In the genomic region with DNA sequence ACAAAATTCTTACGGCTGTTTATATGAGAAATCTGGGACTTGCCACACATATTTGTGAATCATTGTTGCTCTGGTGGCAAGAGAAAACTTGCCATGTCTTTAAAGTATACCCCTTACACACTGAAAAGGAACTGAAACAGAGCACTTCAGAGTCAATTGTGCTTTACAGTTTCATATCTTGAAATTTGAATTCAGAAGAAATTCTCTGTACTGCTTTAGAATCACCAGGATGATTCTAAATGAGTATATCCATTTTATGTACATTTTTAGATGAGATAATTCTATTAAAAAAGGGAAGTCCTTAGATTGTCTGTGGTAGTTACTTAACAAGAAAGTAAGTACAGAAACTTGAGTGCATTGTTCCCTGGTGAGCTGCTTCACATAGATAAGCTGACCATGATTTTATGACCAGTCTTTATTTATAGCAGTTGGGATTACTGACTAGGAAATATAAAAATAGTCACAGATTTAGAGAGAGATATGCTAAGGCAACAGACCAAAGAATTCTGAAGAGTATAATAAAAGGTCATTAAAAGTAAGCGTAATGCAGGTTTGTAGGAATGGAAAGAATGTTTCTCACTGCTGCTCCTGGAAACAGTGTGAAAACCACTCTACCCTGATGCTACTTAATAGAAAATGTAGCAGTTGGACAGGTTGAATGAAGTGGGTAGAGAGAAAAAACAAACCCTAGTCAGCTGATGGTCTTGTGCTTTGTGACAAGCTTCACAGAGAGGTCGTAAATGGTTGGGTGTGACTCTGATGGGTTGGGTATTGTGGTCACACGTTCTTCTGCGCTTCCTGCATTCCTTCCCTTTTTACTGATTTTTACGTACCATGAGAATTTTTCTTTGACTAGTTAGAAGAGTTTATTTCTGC, we compare ENCODE assay signal across 8 cellular contexts. TPM values are rescaled to one million over a fixed set of nuclear protein-coding genes. Genes with fewer than 3 reads are reported as not detected.
A peak's percentile ranks its signal among the peaks of the same experiment; 100 is the strongest.
DNase-seq lines count a peak whose midpoint lies in the region; ATAC-seq, FAIRE-seq and TF ChIP-seq lines count a peak whose summit lies in the region.

No MANE protein-coding gene starts in this region.

- H3K4me1 ChIP-seq in BLaER1 treated with 17β-estradiol and CSF1 and Interleukin-3, amounts not matched to agents 10 nM and 100 nM, result peaks cover 33 to 99% (median 35%) of the 10 kb centered on the region in 10 experiments
- H3K4me1 ChIP-seq in endothelial cell of umbilical vein (ENCODE audit: control insufficient read depth, extremely low read depth, insufficient read depth, low read length) (peaks cover 23% of the 10 kb centered on the region), osteoblast (ENCODE audit: insufficient read depth, low read length) (peaks cover 43% of the 10 kb centered on the region), ovary (ENCODE audit: insufficient read depth) (peaks cover 4% of the 10 kb centered on the region)

- dilution Hi-C loops in endothelial cell of umbilical vein (cut with MboI; ENCODE audit: extremely low pct_ligation_motif_present, low sequenced_read_pairs), result no loop called here

- TF ChIP-seq CTCF in endothelial cell of umbilical vein (IDR thresholded peaks at IDR 0.05; ENCODE audit: extremely low read depth in 1 of 2, insufficient read depth in 1 of 2, low read depth in 1 of 2, low read length in 2 of 2) (no peak), osteoblast (IDR thresholded peaks at IDR 0.05; ENCODE audit: extremely low read depth, low read depth, low read length) (no peak), ovary (IDR thresholded peaks at IDR 0.05) (no peak)

- FAIRE-seq in endothelial cell of umbilical vein (lab: Jason Lieb, UNC) (peak; percentile 57), H54 (lab: Jason Lieb, UNC) (no peak)

- no TSS peak for BruUV-seq in endothelial cell of umbilical vein (replicated peaks; lab: Mats Ljungman, UMichigan)

- ATAC-seq in GM18873 (IDR thresholded peaks at IDR 0.05; ENCODE audit: low FRiP score, unreplicated experiment) (peak; percentile 74), HG03060 (IDR thresholded peaks at IDR 0.05; ENCODE audit: low read depth, unreplicated experiment) (peak; percentile 64)

- POLR2A ChIA-PET in endothelial cell of umbilical vein (lab: Charles Lee), result interaction anchor here (1.4 kb wide), 1 partner anchor 35 kb away, joined by 4 read pairs; no protein-coding TSS in a partner anchor

- H3K9me1 ChIP-seq in endothelial cell of umbilical vein (replicated peaks; ENCODE audit: control insufficient read depth, extremely low read depth, insufficient read depth, low read length), result no peaks in the 10 kb centered on the region

- no peaks in the 10 kb centered on the region for H3K27me3 ChIP-seq in BLaER1 treated with 17β-estradiol and CSF1 and Interleukin-3, amounts not matched to agents 10 nM and 100 nM
- no peaks in the 10 kb centered on the region for H3K27me3 ChIP-seq in endothelial cell of umbilical vein (ENCODE audit: control insufficient read depth in 2 of 2, insufficient read depth in 2 of 2, low read length in 2 of 2)
- H3K27me3 ChIP-seq in osteoblast (ENCODE audit: insufficient read depth, low read length), result no peaks in the 10 kb centered on the region
- H3K27me3 ChIP-seq in ovary, result no peaks in the 10 kb centered on the region

- peak overlapping the region in 6 of 11 experiments; percentile 1 to 91 (median 74); a peak in 11 of 22 replicates for H3K9ac ChIP-seq in BLaER1 treated with 17β-estradiol and CSF1 and Interleukin-3, amounts not matched to agents 10 nM and 100 nM
- peak overlapping the region; percentile 80 for H3K9ac ChIP-seq in endothelial cell of umbilical vein (replicated peaks; ENCODE audit: extremely low read depth, insufficient read depth, low read length)

- peak overlapping the region; percentile 5 for H2AFZ ChIP-seq in endothelial cell of umbilical vein (ENCODE audit: low read depth, low read length)
- no peak overlapping the region for H2AFZ ChIP-seq in osteoblast (ENCODE audit: low read length)

- peak overlapping the region in 4 of 10 experiments; percentile 12 to 54 (median 36); a peak in 8 of 20 replicates for H3K4me3 ChIP-seq in BLaER1 treated with 17β-estradiol and CSF1 and Interleukin-3, amounts not matched to agents 10 nM and 100 nM
- H3K4me3 ChIP-seq in endothelial cell of umbilical vein (replicated peaks in 1 of 3; ENCODE audit: insufficient read depth in 1 of 3, low read depth in 1 of 3, low read length in 3 of 3), result peak overlapping the region in 1 of 3 experiments; percentile 48
- peak overlapping the region; percentile 35 for H3K4me3 ChIP-seq in osteoblast (ENCODE audit: insufficient read depth, low read length)
- H3K4me3 ChIP-seq in ovary, result no peak overlapping the region

- WGBS in ovary, 3 donors, result 42 to 65% (median 51%) methylated on average over 6 of the region's 6 CpGs

- DNase-seq in RPMI7951 (ENCODE audit: low read depth) (peak; percentile 74), endothelial cell of umbilical vein (ENCODE audit: low read depth, low spot score) (peak; percentile 92), osteoblast (ENCODE audit: insufficient read length, low spot score, missing footprints) (no peak), ovary (no peak), H54 (ENCODE audit: insufficient read length, low spot score) (no peak)

- peaks cover 0 to 2% (median 0%) of the 10 kb centered on the region in 11 experiments; a peak in 1 of 22 replicates for H3K36me3 ChIP-seq in BLaER1 treated with 17β-estradiol and CSF1 and Interleukin-3, amounts not matched to agents 10 nM and 100 nM
- no peaks in the 10 kb centered on the region for H3K36me3 ChIP-seq in endothelial cell of umbilical vein (ENCODE audit: control insufficient read depth in 2 of 2, extremely low read depth in 1 of 2, insufficient read depth in 2 of 2, low read length in 2 of 2)
- no peaks in the 10 kb centered on the region for H3K36me3 ChIP-seq in osteoblast (ENCODE audit: insufficient read depth, low read length)
- no peaks in the 10 kb centered on the region for H3K36me3 ChIP-seq in ovary

- H3K27ac ChIP-seq in BLaER1 treated with 17β-estradiol and CSF1 and Interleukin-3, amounts not matched to agents 10 nM and 100 nM, result peak overlapping the region in 8 of 11 experiments; percentile 76 to 96 (median 84); a peak in 14 of 22 replicates
- peak overlapping the region; percentile 95 for H3K27ac ChIP-seq in endothelial cell of umbilical vein (ENCODE audit: insufficient read depth, low read depth, low read length)
- H3K27ac ChIP-seq in osteoblast (ENCODE audit: low read depth, low read length), result peak overlapping the region; percentile 98
- H3K27ac ChIP-seq in ovary, result no peak overlapping the region

- H4K20me1 ChIP-seq in BLaER1 treated with 17β-estradiol and CSF1 and Interleukin-3, amounts not matched to agents 10 nM and 100 nM, result peaks cover 0 to 16% (median 0%) of the 10 kb centered on the region in 11 experiments; a peak in 3 of 22 replicates
- no peaks in the 10 kb centered on the region for H4K20me1 ChIP-seq in endothelial cell of umbilical vein (replicated peaks; ENCODE audit: control insufficient read depth, extremely low read depth, insufficient read depth, low read length)
- peaks cover 5% of the 10 kb centered on the region for H4K20me1 ChIP-seq in osteoblast (ENCODE audit: insufficient read depth, low read length)

- H3K79me2 ChIP-seq in endothelial cell of umbilical vein (ENCODE audit: control insufficient read depth, insufficient read depth, low read length), result peaks cover 4% of the 10 kb centered on the region
- peaks cover 72% of the 10 kb centered on the region for H3K79me2 ChIP-seq in osteoblast (ENCODE audit: insufficient read depth, low read length)

- CTCF ChIA-PET in endothelial cell of umbilical vein (lab: Charles Lee), result interaction anchor here (0.7 to 2.0 kb wide), 10 partner anchors 10 to 80 kb away, joined by 3 to 8 read pairs (median 4); no protein-coding TSS in a partner anchor

- peaks cover 0 to 1% (median 0%) of the 10 kb centered on the region in 11 experiments; a peak in 2 of 22 replicates for H3K9me3 ChIP-seq in BLaER1 treated with 17β-estradiol and CSF1 and Interleukin-3, amounts not matched to agents 10 nM and 100 nM (replicated peaks in 1 of 11)
- H3K9me3 ChIP-seq in endothelial cell of umbilical vein (replicated peaks; ENCODE audit: control insufficient read depth, insufficient read depth, low read length), result no peaks in the 10 kb centered on the region
- no peaks in the 10 kb centered on the region for H3K9me3 ChIP-seq in osteoblast (ENCODE audit: low read depth, low read length)
- no peaks in the 10 kb centered on the region for H3K9me3 ChIP-seq in ovary

- TF ChIP-seq EP300 in ovary (IDR thresholded peaks at IDR 0.05), result no peak

- peak overlapping the region; percentile 49 to 96 (median 71) for H3K4me2 ChIP-seq in BLaER1 treated with 17β-estradiol and CSF1 and Interleukin-3, amounts not matched to agents 10 nM and 100 nM
- H3K4me2 ChIP-seq in endothelial cell of umbilical vein (ENCODE audit: insufficient read depth, low read length) (peak overlapping the region; percentile 93), osteoblast (ENCODE audit: insufficient read depth, low read length) (peak overlapping the region; percentile 58)

- TF ChIP-seq POLR2A in endothelial cell of umbilical vein (IDR thresholded peaks at IDR 0.05; ENCODE audit: low read depth, low read length) (no peak), ovary (IDR thresholded peaks at IDR 0.05) (no peak), H54 (IDR thresholded peaks at IDR 0.05; ENCODE audit: low read depth, low read length) (no peak)

- intact Hi-C loops in endothelial cell of umbilical vein (cut with micrococcal nuclease) (loop anchor here (1.0 to 2.0 kb wide), 7 partner anchors 16 to 296 kb away; partner anchors contain the start of gene FNIP2), ovary (cut with DNase I) (no loop called here)

TF ChIP-seq in endothelial cell of umbilical vein, 7 proteins besides CTCF, POLR2A, EP300 and RAD21 (continues in another document):
- TF ChIP-seq, protein P1, sequence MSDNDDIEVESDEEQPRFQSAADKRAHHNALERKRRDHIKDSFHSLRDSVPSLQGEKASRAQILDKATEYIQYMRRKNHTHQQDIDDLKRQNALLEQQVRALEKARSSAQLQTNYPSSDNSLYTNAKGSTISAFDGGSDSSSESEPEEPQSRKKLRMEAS (IDR thresholded peaks at IDR 0.05; ENCODE audit: insufficient read depth, insufficient read length), result no peak
- TF ChIP-seq JUN (IDR thresholded peaks at IDR 0.05; ENCODE audit: borderline replicate concordance, insufficient read depth, insufficient read length, low read depth), result peak; percentile 71

RNA-seq across cellular contexts. Expression of gene FNIP2, which starts 41.0 kb away (rescaled TPM):
- 6.2 and 10.0 TPM in 2 replicates for total RNA-seq in RPMI7951 (2014; rRNA removed; shearing (Covaris generic))
- total RNA-seq in endothelial cell of umbilical vein (13.6 and 14.4 TPM in 2 replicates), osteoblast (73.4 and 78.9 TPM in 2 replicates), ovary (10 to 100 TPM; 10.8 to 34.1 (median 20.9) TPM)
- polyA plus RNA-seq in endothelial cell of umbilical vein (2.6 and 4.5 TPM in 2 replicates), ovary (10 to 100 TPM in 1 of 2 donors, 1 to 10 TPM in 1; 6.1 to 18.3 TPM)
- 3.5 and 4.2 TPM in 2 replicates for polyA plus RNA-seq in endothelial cell of umbilical vein (2011; cell fraction: cytosol; rRNA removed)
- polyA plus RNA-seq in endothelial cell of umbilical vein (2011; cell fraction: nucleus; rRNA removed), result 7.5 and 8.0 TPM in 2 replicates
- polyA plus RNA-seq in endothelial cell of umbilical vein (2012), result 3.1 and 4.1 TPM in 2 replicates
- polyA minus RNA-seq in endothelial cell of umbilical vein, result 15.5 and 16.7 TPM in 2 replicates
- 0.51 TPM for polyA minus RNA-seq in endothelial cell of umbilical vein (2011; cell fraction: cytosol; rRNA and poly(A)+ RNA removed)
- 26.0 and 35.9 TPM in 2 replicates for polyA minus RNA-seq in endothelial cell of umbilical vein (2011; cell fraction: nucleus; rRNA and poly(A)+ RNA removed)

Comparison
In these comparisons a context has a peak if more than half of its experiments do, and no peak if none do; other contexts are left out.
1. H3K27ac ChIP-seq: peak in BLaER1 treated with 17β-estradiol and CSF1 and Interleukin-3, amounts not matched to agents 10 nM and 100 nM (8 of 11), endothelial cell of umbilical vein (single experiment) and osteoblast (single experiment); none in ovary (0 of 2).
2. DNase-seq: peak in RPMI7951 (single experiment) and endothelial cell of umbilical vein (single experiment); none in osteoblast (single experiment), ovary (0 of 5) and H54 (single experiment).
3. Peak in every context shown above with its lines, with median percentiles within 50 percentile points of each other: H3K4me2 ChIP-seq.